Comparison of ENCODE assay signal across 24 cellular contexts in the genomic region with DNA sequence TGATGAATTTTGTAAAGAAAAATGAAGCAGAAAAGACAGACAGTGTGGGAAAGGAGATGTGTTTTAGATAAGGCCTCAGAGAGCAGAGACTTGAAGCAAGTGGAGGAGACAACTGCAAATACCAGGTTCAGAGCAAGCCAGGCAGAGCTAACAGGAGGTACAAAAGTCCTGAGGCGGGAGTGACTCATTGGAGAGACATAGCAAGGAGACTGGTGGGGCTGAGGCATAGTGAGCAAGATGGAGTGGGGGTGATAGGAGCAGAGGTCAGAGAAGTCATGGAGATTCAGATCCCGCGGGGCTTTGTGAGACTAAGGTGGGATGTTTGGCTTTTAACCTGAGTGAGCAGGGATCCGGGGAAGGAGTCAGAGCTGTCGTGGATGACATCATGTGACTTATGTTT.
DNase-seq lines count a peak whose midpoint lies in the region; ATAC-seq, FAIRE-seq and TF ChIP-seq lines count a peak whose summit lies in the region.
"Had no signal": no experiment of that assay in that cellular context is flagged by ENCODE, and none has a peak within 500 bp of the region (broad histone marks: within the 10 kb centered on the region; RNA-seq: fewer than 3 reads in every experiment).

No MANE protein-coding gene starts in this region.

- no peaks in the 10 kb centered on the region for H3K4me1 ChIP-seq in foreskin keratinocyte
- H3K4me1 ChIP-seq: BLaER1, Peyer's patch had no signal

- ATAC-seq in foreskin keratinocyte (peak; percentile 57), HG03520 (IDR thresholded peaks at IDR 0.05; ENCODE audit: unreplicated experiment) (no peak)
- ATAC-seq: HepG2 had no signal

- H3K27me3 ChIP-seq in foreskin keratinocyte: no peaks in the 10 kb centered on the region
- H3K27me3 ChIP-seq: BLaER1, Peyer's patch had no signal

- no peak for TF ChIP-seq CTCF in foreskin keratinocyte (conservative IDR thresholded peaks at IDR 0.05)

- peak; percentile 76 for DNase-seq in Daoy (ENCODE audit: low read depth)
- peak; percentile 38 for DNase-seq in H54 (ENCODE audit: insufficient read length, low spot score)
- DNase-seq in RKO (ENCODE audit: low spot score): peak; percentile 27
- DNase-seq in foreskin keratinocyte: no peak
- DNase-seq in NCI-H345 (lab: John Stamatoyannopoulos, UW): no peak
- no peak for DNase-seq in G401 (ENCODE audit: low spot score)
- DNase-seq: CD4-positive, CD25-positive, alpha-beta regulatory T cell; H9; Kasumi-1; MG63; NCI-H1105 treated with DMSO at 0.1 percent for 48 hours; NCI-H146; NCI-H1930; NCI-H2107; NCI-H446 treated with DMSO at 0.1 percent for 48 hours; NCI-H526 treated with DMSO at 0.1 percent for 48 hours; Peyer's patch; SK-N-SH; SW 1271 had no signal

- no peak overlapping the region for H3K27ac ChIP-seq in foreskin keratinocyte
- H3K27ac ChIP-seq: BLaER1, HL-60, Peyer's patch had no signal

- FAIRE-seq in H54 (lab: Jason Lieb, UNC): no peak
- FAIRE-seq: GM12892, HepG2 had no signal

- no peak for TF ChIP-seq POLR2A in H54 (IDR thresholded peaks at IDR 0.05; ENCODE audit: low read depth, low read length)

- in situ Hi-C loops in G401 (cut with HindIII; ENCODE audit: low sequenced_read_pairs): no loop called here

Comparison
In these comparisons a context has a peak if more than half of its experiments do, and no peak if none do; other contexts are left out.
1. DNase-seq: peak in Daoy (single experiment), H54 (single experiment) and RKO (single experiment); none in foreskin keratinocyte (0 of 2), NCI-H345 (single experiment) and G401 (single experiment).